In the genomic region with DNA sequence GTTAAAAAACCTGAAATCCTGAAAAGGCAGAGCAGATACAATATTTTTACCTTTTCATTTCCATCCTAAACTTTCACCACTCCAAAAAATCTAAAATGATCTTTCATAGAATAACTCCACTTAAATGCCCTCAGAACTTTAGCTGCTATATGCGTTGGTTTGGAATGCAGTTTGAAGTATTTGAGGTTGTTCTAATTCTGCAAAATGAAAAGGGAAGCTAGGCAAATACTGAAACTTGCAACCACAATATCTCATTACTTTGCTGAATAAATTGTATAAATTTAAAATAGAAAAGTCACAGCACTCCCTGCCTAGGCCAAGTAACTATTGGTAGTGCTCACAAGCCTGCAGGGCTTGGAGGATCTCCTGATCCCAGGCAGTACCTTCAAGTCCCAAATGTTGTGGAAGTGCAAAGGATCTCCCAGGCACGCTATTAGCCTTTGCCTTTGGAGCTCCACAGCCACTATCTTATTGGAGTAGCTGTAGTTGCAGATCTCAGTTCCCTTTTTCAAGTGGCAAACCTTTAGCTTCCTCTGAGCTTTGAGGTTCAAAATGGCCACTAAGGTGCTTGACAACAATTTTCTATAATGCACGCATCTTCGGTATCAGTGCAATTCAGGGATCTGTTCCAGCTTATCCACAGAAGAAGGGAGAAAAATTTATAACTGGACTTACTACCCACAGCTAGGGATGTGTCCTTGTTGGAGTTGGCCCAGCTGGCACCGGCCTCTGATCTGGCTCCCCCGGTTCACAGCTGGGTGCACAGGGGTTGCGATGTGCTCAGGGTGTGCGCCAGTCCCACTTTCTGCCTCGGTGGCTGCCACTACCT, we compare ENCODE assay signal across 13 cellular contexts. TPM values are rescaled to one million over a fixed set of nuclear protein-coding genes. Genes with fewer than 3 reads are reported as not detected.
A peak's percentile ranks its signal among the peaks of the same experiment; 100 is the strongest.
DNase-seq lines count a peak whose midpoint lies in the region; ATAC-seq and TF ChIP-seq lines count a peak whose summit lies in the region.
"Had no signal": no experiment of that assay in that cellular context is flagged by ENCODE, and none has a peak within 500 bp of the region (broad histone marks: within the 10 kb centered on the region; RNA-seq: fewer than 3 reads in every experiment).

No MANE protein-coding gene starts in this region.

- no peaks in the 10 kb centered on the region for H3K27me3 Mint-ChIP-seq in dendritic cell treated with granulocyte-macrophage colony-stimulating factor and Interleukin-4, amounts not matched to agents 40 ng/mL and 50 ng/mL, for 4 days

- H3K4me3 Mint-ChIP-seq in dendritic cell treated with granulocyte-macrophage colony-stimulating factor and Interleukin-4, amounts not matched to agents 40 ng/mL and 50 ng/mL, for 4 days: peak overlapping the region; percentile 41

- H3K4me3 ChIP-seq in smooth muscle cell: no peak overlapping the region
- H3K4me3 ChIP-seq: transverse colon had no signal

- no peak overlapping the region for H3K4me2 ChIP-seq in smooth muscle cell
- H3K4me2 ChIP-seq: KMS-11 had no signal

- no peaks in the 10 kb centered on the region for H4K20me1 ChIP-seq in smooth muscle cell (ENCODE audit: low read depth)

- H3K9ac ChIP-seq in smooth muscle cell (ENCODE audit: low read depth): no peak overlapping the region
- H3K9ac ChIP-seq: KMS-11 had no signal

- H3K9me3 ChIP-seq in smooth muscle cell (replicated peaks; ENCODE audit: low read depth): no peaks in the 10 kb centered on the region
- H3K9me3 ChIP-seq: transverse colon had no signal

- intact Hi-C loops in dendritic cell treated with granulocyte-macrophage colony-stimulating factor and Interleukin-4, amounts not matched to agents 40 ng/mL and 50 ng/mL, for 4 days (cut with micrococcal nuclease): no loop called here

- no peak for TF ChIP-seq CTCF in smooth muscle cell (IDR thresholded peaks at IDR 0.05; ENCODE audit: borderline replicate concordance, insufficient read depth, poor library complexity, severe bottlenecking)

- H2AFZ ChIP-seq in smooth muscle cell (ENCODE audit: low read depth): no peak overlapping the region

- peak overlapping the region; percentile 92 for H3K27ac Mint-ChIP-seq in dendritic cell treated with granulocyte-macrophage colony-stimulating factor and Interleukin-4, amounts not matched to agents 40 ng/mL and 50 ng/mL, for 4 days

- H3K79me2 ChIP-seq in smooth muscle cell (ENCODE audit: low read depth): no peaks in the 10 kb centered on the region

- H3K36me3 Mint-ChIP-seq in dendritic cell treated with granulocyte-macrophage colony-stimulating factor and Interleukin-4, amounts not matched to agents 40 ng/mL and 50 ng/mL, for 4 days (ENCODE audit: low read depth): no peaks in the 10 kb centered on the region

- ATAC-seq in GM18520 (IDR thresholded peaks at IDR 0.05; ENCODE audit: unreplicated experiment): peak; percentile 61
- peak; percentile 88 for ATAC-seq in GM21825 (IDR thresholded peaks at IDR 0.05; ENCODE audit: unreplicated experiment)
- ATAC-seq in HG03469 (IDR thresholded peaks at IDR 0.05; ENCODE audit: unreplicated experiment): peak; percentile 82

- H3K36me3 ChIP-seq in smooth muscle cell (ENCODE audit: low read depth): no peaks in the 10 kb centered on the region
- H3K36me3 ChIP-seq: transverse colon had no signal

- 94% methylated on average over 9 of the region's 9 CpGs for WGBS in smooth muscle cell (ENCODE audit: low lambda C conversion rate)

- DNase-seq in OCI-M2 (lab: John Stamatoyannopoulos, UW; ENCODE audit: unreplicated experiment): no peak
- DNase-seq in smooth muscle cell (lab: John Stamatoyannopoulos, UW; ENCODE audit: unreplicated experiment): no peak
- no peak for DNase-seq in NCI-H2107 treated with DMSO at 0.1 percent for 48 hours (lab: John Stamatoyannopoulos, UW; ENCODE audit: unreplicated experiment)
- DNase-seq in H4 (ENCODE audit: low spot score): no peak
- DNase-seq: activated gamma-delta T cell, DMS79, transverse colon had no signal

- H3K4me1 ChIP-seq in smooth muscle cell (ENCODE audit: low read depth): no peaks in the 10 kb centered on the region
- H3K4me1 ChIP-seq: transverse colon had no signal

- H3K4me1 Mint-ChIP-seq in dendritic cell treated with granulocyte-macrophage colony-stimulating factor and Interleukin-4, amounts not matched to agents 40 ng/mL and 50 ng/mL, for 4 days (ENCODE audit: low read depth): peaks cover 79% of the 10 kb centered on the region

- H3F3A ChIP-seq in smooth muscle cell (ENCODE audit: low read depth): no peaks in the 10 kb centered on the region

- H3K9me3 Mint-ChIP-seq in dendritic cell treated with granulocyte-macrophage colony-stimulating factor and Interleukin-4, amounts not matched to agents 40 ng/mL and 50 ng/mL, for 4 days: no peaks in the 10 kb centered on the region

- H3K27me3 ChIP-seq in smooth muscle cell (ENCODE audit: low read depth): no peaks in the 10 kb centered on the region
- H3K27me3 ChIP-seq: transverse colon had no signal

- H3K27ac ChIP-seq in smooth muscle cell (ENCODE audit: low read depth): no peak overlapping the region
- H3K27ac ChIP-seq: KMS-11 had no signal

RNA-seq across cellular contexts. Expression of gene ANKRD62, which starts 43.4 kb away (rescaled TPM):
- not detected in 2 replicates for total RNA-seq in smooth muscle cell
- polyA plus RNA-seq in smooth muscle cell: not detected in 2 replicates
- total RNA-seq in H4 (2014; rRNA removed; shearing (Covaris generic)): not detected in 2 replicates
- polyA plus RNA-seq: liver had no signal
